ENCODE assay signal across 9 cellular contexts in genomic region chr6:25205629-25206028, GRCh38.
ATAC-seq and TF ChIP-seq lines count a peak whose summit lies in the region.
"Had no signal": no experiment of that assay in that cellular context is flagged by ENCODE, and none has a peak within 500 bp of the region (broad histone marks: within the 10 kb centered on the region; RNA-seq: fewer than 3 reads in every experiment).

No MANE protein-coding gene starts in this region.

- H3K9me3 ChIP-seq in HEK293 (ENCODE audit: control insufficient read depth, insufficient read depth, low read depth, low read length): no peaks in the 10 kb centered on the region
- H3K9me3 ChIP-seq: BE2C, BLaER1 had no signal

- H3K36me3 ChIP-seq in HEK293 (ENCODE audit: control insufficient read depth in 2 of 2, insufficient read depth in 1 of 2, low read length in 2 of 2): no peaks in the 10 kb centered on the region
- H3K36me3 ChIP-seq: BE2C; BLaER1; BLaER1 treated with 17β-estradiol and CSF1 and Interleukin-3, amounts not matched to agents 10 nM and 100 nM had no signal

- TF ChIP-seq CTCF in HEK293 (tag by site-specific recombination; IDR thresholded peaks at IDR 0.05): no peak

- H3K4me3 ChIP-seq in HEK293 (ENCODE audit: low read depth, low read length): no peak overlapping the region
- H3K4me3 ChIP-seq: A549; BLaER1; BLaER1 treated with 17β-estradiol and CSF1 and Interleukin-3, amounts not matched to agents 10 nM and 100 nM had no signal

- no peaks in the 10 kb centered on the region for H3K4me1 ChIP-seq in HEK293 (ENCODE audit: control insufficient read depth, insufficient read depth, low read length)
- H3K4me1 ChIP-seq: A549; BLaER1; BLaER1 treated with 17β-estradiol and CSF1 and Interleukin-3, amounts not matched to agents 10 nM and 100 nM had no signal

- H3K27ac ChIP-seq in HEK293 (ENCODE audit: extremely low read depth, low read depth, low read length): no peak overlapping the region
- H3K27ac ChIP-seq: 22Rv1; A549; BLaER1; BLaER1 treated with 17β-estradiol and CSF1 and Interleukin-3, amounts not matched to agents 10 nM and 100 nM; C4-2B had no signal

- CTCF ChIA-PET in HEK293 (lab: Yijun Ruan, JAX): interaction anchor here (0.6 kb wide), 1 partner anchor 394 kb away, joined by 3 read pairs; no protein-coding TSS in a partner anchor

- no peak for ATAC-seq in GM21825 (IDR thresholded peaks at IDR 0.05; ENCODE audit: unreplicated experiment)
- ATAC-seq: A549; CD8-positive, alpha-beta T cell had no signal

- POLR2A ChIA-PET in HEK293 (lab: Yijun Ruan, JAX): no interaction called here

TF ChIP-seq in HEK293, 187 proteins besides CTCF, POLR2A, EP300 and RAD21:
- TF ChIP-seq ZNF529 (tag by site-specific recombination; IDR thresholded peaks at IDR 0.05; ENCODE audit: insufficient replicate concordance) (no peak), GFI1B (tag by site-specific recombination; IDR thresholded peaks at IDR 0.05) (no peak), ZNF623 (tag by site-specific recombination; IDR thresholded peaks at IDR 0.05) (no peak), ZNF510 (tag by site-specific recombination; IDR thresholded peaks at IDR 0.05; ENCODE audit: insufficient replicate concordance) (no peak), ZNF558 (tag by site-specific recombination; IDR thresholded peaks at IDR 0.05) (peak; percentile 99)
